25 cellular contexts compared by ENCODE assay signal in genomic region chr11:69431893-69432738, GRCh38. TPM values are rescaled to one million over a fixed set of nuclear protein-coding genes. Genes with fewer than 3 reads are reported as not detected.
"Had no signal": no experiment of that assay in that cellular context is flagged by ENCODE, and none has a peak within 500 bp of the region (broad histone marks: within the 10 kb centered on the region; RNA-seq: fewer than 3 reads in every experiment).

No MANE protein-coding gene starts in this region.

- ATAC-seq: activated naive CD4-positive, alpha-beta T cell treated with anti-CD3 and anti-CD28 coated beads, Interleukin-2, amount 50 U/mL, for 72 hours; activated T-cell treated with anti-CD3 and anti-CD28 coated beads, Interleukin-2, amount 50 U/mL, for 72 hours; gastroesophageal sphincter; heart left ventricle; natural killer cell had no signal

- FAIRE-seq: colon, endometrium had no signal

- H3K9me3 ChIP-seq: gastroesophageal sphincter, heart left ventricle, neutrophil, tibial artery, uterus had no signal

- H3K4me1 ChIP-seq: gastroesophageal sphincter, tibial artery, uterus had no signal

- H3K27me3 ChIP-seq: tibial artery, uterus had no signal

- H3K4me3 Mint-ChIP-seq: activated T-cell treated with anti-CD3 and anti-CD28 coated beads, Interleukin-2, amount 50 U/mL, for 72 hours; natural killer cell had no signal

- H3K4me3 ChIP-seq: gastroesophageal sphincter, heart left ventricle, tibial artery, uterus had no signal

- H3K36me3 ChIP-seq: gastroesophageal sphincter, heart left ventricle, neutrophil, tibial artery, uterus, WERI-Rb-1 had no signal

- DNase-seq: activated CD4-positive, alpha-beta T cell treated with anti-CD3 and anti-CD28 coated beads for 1 hour; activated CD8-positive, alpha-beta memory T cell treated with anti-CD3 and anti-CD28 coated beads for 24 hours; activated gamma-delta T cell treated with Interleukin-2 at 50 U/mL for 16 hours; activated T-cell treated with anti-CD3 and anti-CD28 coated beads, Interleukin-2, amount 50 U/mL, for 72 hours; caudate nucleus; erythroblast; mesendoderm; natural killer cell; stimulated activated CD4-positive, alpha-beta T cell treated with anti-CD3 and anti-CD28 coated beads, Interleukin-12 subunit alpha, Interleukin-12 subunit beta, amount 100 ng/mL, for 4 hours; stimulated activated CD4-positive, alpha-beta T cell treated with anti-CD3 and anti-CD28 coated beads, Interleukin-1b, Interleukin-23, amount 100 ng/mL, for 48 hours; stimulated activated CD8-positive, alpha-beta memory T cell treated with anti-CD3 and anti-CD28 coated beads, Interleukin-4, amount 100 ng/mL, for 48 hours; stimulated activated naive CD4-positive, alpha-beta T cell treated with Interleukin-2 at 50 U/mL for 16 hours; T-helper 2 cell; tibial artery; uterus; WERI-Rb-1 had no signal

- H3K27ac ChIP-seq: gastroesophageal sphincter, heart left ventricle, neutrophil, tibial artery, uterus, WERI-Rb-1 had no signal

- H3K9me3 Mint-ChIP-seq: activated naive CD4-positive, alpha-beta T cell treated with anti-CD3 and anti-CD28 coated beads, Interleukin-2, amount 50 U/mL, for 72 hours; activated T-cell treated with anti-CD3 and anti-CD28 coated beads, Interleukin-2, amount 50 U/mL, for 72 hours; natural killer cell had no signal

- H3K27ac Mint-ChIP-seq: activated naive CD4-positive, alpha-beta T cell treated with anti-CD3 and anti-CD28 coated beads, Interleukin-2, amount 50 U/mL, for 72 hours; activated T-cell treated with anti-CD3 and anti-CD28 coated beads, Interleukin-2, amount 50 U/mL, for 72 hours; natural killer cell had no signal

- H3K36me3 Mint-ChIP-seq: activated naive CD4-positive, alpha-beta T cell treated with anti-CD3 and anti-CD28 coated beads, Interleukin-2, amount 50 U/mL, for 72 hours; natural killer cell had no signal

RNA-seq across cellular contexts. Expression of gene LINC01488, which starts 49.3 kb away (rescaled TPM):
- total RNA-seq: activated naive CD4-positive, alpha-beta T cell treated with anti-CD3 and anti-CD28 coated beads, Interleukin-2, amount 50 U/mL, for 72 hours; activated T-cell treated with anti-CD3 and anti-CD28 coated beads, Interleukin-2, amount 50 U/mL, for 72 hours; gastroesophageal sphincter; mucosa of gallbladder; natural killer cell; renal cortical epithelial cell; subcutaneous adipose tissue; uterus had no signal
